Comparison of ENCODE assay signal across 1 cellular context in the genomic region with DNA sequence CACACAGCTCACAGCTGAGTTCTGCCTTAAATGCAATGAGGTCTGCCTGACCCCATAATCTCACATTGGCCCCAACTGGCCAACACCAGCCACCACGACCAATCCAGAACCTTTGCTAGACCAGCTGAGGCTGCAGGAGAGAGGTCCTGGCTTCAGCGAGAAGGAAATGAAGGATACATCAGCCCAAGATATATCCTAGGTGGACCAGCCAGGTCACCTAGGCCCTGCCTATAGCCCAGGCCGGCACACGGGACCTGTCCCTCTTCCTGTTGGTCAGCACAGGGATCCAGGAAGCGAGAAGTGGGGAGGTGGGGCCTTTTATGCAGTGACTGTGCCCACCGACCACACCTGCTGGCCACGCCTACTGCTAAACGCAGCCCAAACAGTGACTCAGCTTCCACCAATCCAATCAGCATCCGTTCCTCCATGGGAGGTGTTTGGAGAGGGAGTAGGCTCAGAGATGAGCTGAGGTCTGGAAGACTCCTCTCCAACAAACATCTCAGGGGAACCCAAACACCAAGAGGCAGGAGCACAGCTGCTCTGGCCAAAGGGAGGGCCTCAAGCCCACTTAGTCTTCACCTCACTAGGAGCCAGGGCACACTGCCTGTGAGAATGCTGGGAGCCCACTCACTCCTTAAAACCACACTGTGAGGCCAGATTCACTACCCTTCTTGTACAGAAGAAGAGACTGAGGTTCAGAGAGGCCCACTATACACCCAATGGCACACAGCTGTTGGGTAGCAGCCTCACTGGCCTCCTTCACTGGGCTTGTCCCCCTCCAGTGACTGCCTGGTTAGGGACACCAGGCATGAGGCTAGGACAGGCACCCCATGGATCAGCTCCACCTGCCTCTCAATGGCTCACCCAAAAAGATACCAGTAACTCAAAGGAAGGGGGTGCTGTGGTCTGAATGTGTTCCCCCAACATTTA.
TF ChIP-seq lines count a peak whose summit lies in the region.

No MANE protein-coding gene starts in this region.

TF ChIP-seq in H1, 55 proteins besides CTCF, POLR2A, EP300 and RAD21:
- TF ChIP-seq KDM5A (IDR thresholded peaks at IDR 0.05; ENCODE audit: low read length) = no peak
- TF ChIP-seq RNF2 (IDR thresholded peaks at IDR 0.05; ENCODE audit: borderline replicate concordance, low read depth, low read length, missing control alignments, poor library complexity, severe bottlenecking) = no peak
- no peak for TF ChIP-seq CTBP2 (IDR thresholded peaks at IDR 0.05; ENCODE audit: borderline replicate concordance, insufficient read depth, insufficient read length, low read length)
- TF ChIP-seq BACH1 (IDR thresholded peaks at IDR 0.05; ENCODE audit: low read length) = peak; percentile 65
